In genomic region chr13:106570354-106570822, GRCh38 we compare ENCODE assay signal across 10 cellular contexts. TPM values are rescaled to one million over a fixed set of nuclear protein-coding genes. Genes with fewer than 3 reads are reported as not detected.
DNase-seq lines count a peak whose midpoint lies in the region; ATAC-seq, FAIRE-seq and TF ChIP-seq lines count a peak whose summit lies in the region.
"Had no signal": no experiment of that assay in that cellular context is flagged by ENCODE, and none has a peak within 500 bp of the region (broad histone marks: within the 10 kb centered on the region; RNA-seq: fewer than 3 reads in every experiment).

No MANE protein-coding gene starts in this region.

- H3K9ac ChIP-seq in astrocyte (ENCODE audit: low read length) = no peak overlapping the region
- H3K9ac ChIP-seq: BLaER1 treated with 17β-estradiol and CSF1 and Interleukin-3, amounts not matched to agents 10 nM and 100 nM had no signal

- H3K27me3 ChIP-seq in A673 (replicated peaks; ENCODE audit: insufficient read depth, low read depth, low read length, poor library complexity) (no peaks in the 10 kb centered on the region), astrocyte (ENCODE audit: insufficient read depth, low read length) (no peaks in the 10 kb centered on the region)
- H3K27me3 ChIP-seq: BLaER1 treated with 17β-estradiol and CSF1 and Interleukin-3, amounts not matched to agents 10 nM and 100 nM; cardiac muscle cell had no signal

- CTCF ChIA-PET in A673 (lab: Charles Lee) = no interaction called here

- H3K4me3 ChIP-seq in A673 (ENCODE audit: low read depth, low read length, poor library complexity, severe bottlenecking) = no peak overlapping the region
- H3K4me3 ChIP-seq in astrocyte (ENCODE audit: insufficient read depth, low read depth, low read length) = no peak overlapping the region
- H3K4me3 ChIP-seq: BLaER1 treated with 17β-estradiol and CSF1 and Interleukin-3, amounts not matched to agents 10 nM and 100 nM; cardiac muscle cell had no signal

- H3K36me3 Mint-ChIP-seq in astrocyte (ENCODE audit: low read depth, unreplicated experiment) = peaks cover 1% of the 10 kb centered on the region

- H3K36me3 ChIP-seq in A673 (ENCODE audit: insufficient read depth, low read length, poor library complexity, severe bottlenecking) (no peaks in the 10 kb centered on the region), astrocyte (ENCODE audit: insufficient read depth, low read length) (no peaks in the 10 kb centered on the region)
- H3K36me3 ChIP-seq: cardiac muscle cell had no signal

- DNase-seq in A673 (ENCODE audit: low spot score) (peak; percentile 82), T-helper 2 cell (peak in 4 of 5 experiments; percentile 38 to 77 (median 57)), astrocyte (ENCODE audit: low read depth) (peak; percentile 72), islet precursor cell (peak; percentile 95), DMS53 (lab: John Stamatoyannopoulos, UW) (no peak), NCI-H2029 treated with DMSO at 0.1 percent for 48 hours (lab: John Stamatoyannopoulos, UW) (no peak)
- peak; percentile 8 to 56 (median 37) for DNase-seq in stimulated activated CD4-positive, alpha-beta T cell treated with anti-CD3 and anti-CD28 coated beads, TNF-alpha, amount 100 ng/mL, for 48 hours (ENCODE audit: low read depth in 3 of 3)

- no peaks in the 10 kb centered on the region for H3K9me3 ChIP-seq in A673 (ENCODE audit: low read depth, low read length, poor library complexity, severe bottlenecking)
- H3K9me3 ChIP-seq in astrocyte (ENCODE audit: insufficient read depth, low read depth, low read length) = no peaks in the 10 kb centered on the region

- H3K27ac ChIP-seq in A673 (ENCODE audit: low read depth, low read length, poor library complexity, severe bottlenecking) (no peak overlapping the region), astrocyte (ENCODE audit: low read depth, low read length) (no peak overlapping the region)
- H3K27ac ChIP-seq: BLaER1 treated with 17β-estradiol and CSF1 and Interleukin-3, amounts not matched to agents 10 nM and 100 nM; cardiac muscle cell had no signal

- FAIRE-seq in astrocyte (lab: Jason Lieb, UNC) = no peak

- H4K20me1 ChIP-seq in astrocyte (ENCODE audit: insufficient read depth, low read length) = peaks cover 18% of the 10 kb centered on the region

- H3K4me1 ChIP-seq in A673 (ENCODE audit: insufficient read depth, low read length, poor library complexity, severe bottlenecking) (peaks cover 17% of the 10 kb centered on the region), astrocyte (ENCODE audit: insufficient read depth, low read length) (peaks cover 6% of the 10 kb centered on the region)

- H2AFZ ChIP-seq in astrocyte (ENCODE audit: low read depth, low read length) = no peak overlapping the region

- H3K27me3 Mint-ChIP-seq in astrocyte (ENCODE audit: low read depth, unreplicated experiment) = no peaks in the 10 kb centered on the region

- BruUV-seq in A673 (replicated peaks; lab: Mats Ljungman, UMichigan) = no TSS peak

- H3K4me2 ChIP-seq in astrocyte (ENCODE audit: low read length) = peak overlapping the region; percentile 44

- TF ChIP-seq CTCF in A673 (conservative IDR thresholded peaks at IDR 0.05; ENCODE audit: low read depth, low read length) (no peak), astrocyte (IDR thresholded peaks at IDR 0.05; ENCODE audit: insufficient read depth, low read depth, low read length) (no peak)

- peaks cover under 1% of the 10 kb centered on the region for H3K4me1 Mint-ChIP-seq in astrocyte (ENCODE audit: low read depth, unreplicated experiment)

- intact Hi-C loops in A673 (cut with micrococcal nuclease; ENCODE audit: unreplicated experiment) = no loop called here

- peak; percentile 53 for ATAC-seq in HG02973 (IDR thresholded peaks at IDR 0.05; ENCODE audit: unreplicated experiment)

- H3K4me3 Mint-ChIP-seq in astrocyte (ENCODE audit: unreplicated experiment) = no peak overlapping the region

- H3K27ac Mint-ChIP-seq in astrocyte (ENCODE audit: unreplicated experiment) = peak overlapping the region; percentile 56

- H3K79me2 ChIP-seq in astrocyte (ENCODE audit: insufficient read depth, low read length) = peaks cover 26% of the 10 kb centered on the region

- H3K9me3 Mint-ChIP-seq in astrocyte (ENCODE audit: unreplicated experiment) = peaks cover 5% of the 10 kb centered on the region

- POLR2A ChIA-PET in A673 (lab: Charles Lee; ENCODE audit: low non-redundant PET) = interaction anchor here (0.7 kb wide), 1 partner anchor 25 kb away, joined by 4 read pairs; no protein-coding TSS in a partner anchor

RNA-seq across cellular contexts. Expression of gene ARGLU1, which starts 2.5 kb away (rescaled TPM):
- total RNA-seq in A673 (2021) (66.5 and 73.8 TPM in 2 replicates), astrocyte (52.3 and 56.9 TPM in 2 replicates)

RNA-seq across cellular contexts. Expression of gene EFNB2, which starts 34.9 kb away (rescaled TPM):
- total RNA-seq in A673 (2021) (2.2 and 5.2 TPM in 2 replicates), astrocyte (93.2 and 93.4 TPM in 2 replicates)

Comparison
In these comparisons a context has a peak if more than half of its experiments do, and no peak if none do; other contexts are left out.
1. DNase-seq: peak in A673 (single experiment), T-helper 2 cell (4 of 5), astrocyte (single experiment), islet precursor cell (single experiment) and stimulated activated CD4-positive, alpha-beta T cell treated with anti-CD3 and anti-CD28 coated beads, TNF-alpha, amount 100 ng/mL, for 48 hours (3 of 3); none in DMS53 (single experiment) and NCI-H2029 treated with DMSO at 0.1 percent for 48 hours (single experiment).
2. RNA of gene EFNB2, which starts 34.9 kb away (total RNA-seq): 93.2 to 93.4 TPM in astrocyte; 2.2 to 5.2 TPM in A673; every median in the first group is over 10 times any median in the second.